Comparison of ENCODE assay signal across 9 cellular contexts in the genomic region with DNA sequence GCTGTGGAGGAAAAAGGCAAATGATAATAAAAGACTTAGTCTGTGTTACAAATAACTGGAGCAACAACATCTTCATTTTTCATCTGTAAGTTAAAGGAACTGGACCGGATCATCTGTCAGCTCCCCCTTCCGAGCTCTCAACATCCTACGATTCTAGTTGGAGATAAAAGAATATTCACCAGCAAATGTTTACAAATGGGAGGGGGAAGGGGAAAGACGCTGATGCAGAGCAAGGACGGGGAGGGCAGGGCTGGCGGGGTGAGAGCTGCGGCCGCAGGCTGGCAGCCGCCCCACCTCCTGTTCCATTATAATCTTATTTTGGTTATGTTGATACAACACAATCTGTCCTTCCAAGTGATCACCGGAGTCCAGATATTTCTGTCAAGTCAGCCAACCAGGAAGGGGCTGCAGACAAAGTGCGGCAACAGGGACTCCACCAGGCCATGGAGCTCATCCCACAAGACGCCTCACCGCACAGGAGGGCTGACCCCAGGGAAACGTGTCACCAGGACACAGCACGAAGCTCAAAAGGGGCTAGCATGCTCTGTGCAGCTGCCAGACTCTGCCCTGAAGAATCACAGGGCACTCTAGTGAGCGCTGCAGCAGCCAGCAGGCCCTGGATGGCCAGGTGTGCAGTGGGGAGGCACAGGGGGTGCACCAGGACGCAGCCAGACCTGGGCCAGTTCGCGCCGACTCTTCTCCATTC. TPM values are rescaled to one million over a fixed set of nuclear protein-coding genes. Genes with fewer than 3 reads are reported as not detected.
DNase-seq lines count a peak whose midpoint lies in the region; ATAC-seq and TF ChIP-seq lines count a peak whose summit lies in the region.
"Had no signal": no experiment of that assay in that cellular context is flagged by ENCODE, and none has a peak within 500 bp of the region (broad histone marks: within the 10 kb centered on the region; RNA-seq: fewer than 3 reads in every experiment).

No MANE protein-coding gene starts in this region.

- H3K4me3 ChIP-seq in coronary artery = peak overlapping the region; percentile 19
- H3K4me3 ChIP-seq in mesenchymal stem cell (ENCODE audit: insufficient read depth in 1 of 2, low read depth in 1 of 2, low read length in 2 of 2) = no peak overlapping the region
- H3K4me3 ChIP-seq in urinary bladder (ENCODE audit: low read depth, low read length) = no peak overlapping the region

- TF ChIP-seq CTCF in coronary artery (IDR thresholded peaks at IDR 0.05) = no peak

- no peak overlapping the region for H2AK5ac ChIP-seq in mesenchymal stem cell (ENCODE audit: low read length, severe bottlenecking)

- H3K79me1 ChIP-seq in mesenchymal stem cell (replicated peaks; ENCODE audit: low read length, poor library complexity, severe bottlenecking) = peaks cover 62% of the 10 kb centered on the region

- peak overlapping the region in 1 of 2 experiments; percentile 79 for H3K18ac ChIP-seq in mesenchymal stem cell (ENCODE audit: low read depth in 1 of 2, low read length in 2 of 2)

- no peak overlapping the region for H2BK120ac ChIP-seq in mesenchymal stem cell (ENCODE audit: low read depth, low read length)

- H3K36me3 ChIP-seq in mesenchymal stem cell (ENCODE audit: control insufficient read depth in 1 of 2, insufficient read depth in 2 of 2, low read depth in 1 of 2, low read length in 2 of 2) (peaks cover 51 to 62% of the 10 kb centered on the region in 2 experiments), urinary bladder (ENCODE audit: insufficient read depth) (peaks cover 4% of the 10 kb centered on the region)

- H3K36me3 Mint-ChIP-seq in activated T-cell treated with anti-CD3 and anti-CD28 coated beads, Interleukin-2, amount 50 U/mL, for 24 hours (ENCODE audit: low read depth) = peaks cover 80% of the 10 kb centered on the region
- peaks cover 24% of the 10 kb centered on the region for H3K36me3 Mint-ChIP-seq in activated T-cell treated with anti-CD3 and anti-CD28 coated beads, Interleukin-2, amount 50 U/mL, for 4 hours (ENCODE audit: insufficient read depth)

- no peaks in the 10 kb centered on the region for H3K9me3 ChIP-seq in mesenchymal stem cell (ENCODE audit: control insufficient read depth, low read length)

- no peak overlapping the region for H3K4me3 Mint-ChIP-seq in activated T-cell treated with anti-CD3 and anti-CD28 coated beads, Interleukin-2, amount 50 U/mL, for 24 hours
- no peak overlapping the region for H3K4me3 Mint-ChIP-seq in activated T-cell treated with anti-CD3 and anti-CD28 coated beads, Interleukin-2, amount 50 U/mL, for 4 hours
- H3K4me3 Mint-ChIP-seq: CD4-positive, alpha-beta T cell had no signal

- peaks cover 55% of the 10 kb centered on the region for H3K4me1 Mint-ChIP-seq in activated T-cell treated with anti-CD3 and anti-CD28 coated beads, Interleukin-2, amount 50 U/mL, for 24 hours (ENCODE audit: low read depth)
- peaks cover 30% of the 10 kb centered on the region for H3K4me1 Mint-ChIP-seq in activated T-cell treated with anti-CD3 and anti-CD28 coated beads, Interleukin-2, amount 50 U/mL, for 4 hours (ENCODE audit: low read depth)

- H3K27ac ChIP-seq in coronary artery (peak overlapping the region; percentile 17 to 31), mesenchymal stem cell (ENCODE audit: low read length, poor library complexity, severe bottlenecking) (no peak overlapping the region), urinary bladder (ENCODE audit: low read depth) (peak overlapping the region; percentile 14)

- no peaks in the 10 kb centered on the region for H3K27me3 Mint-ChIP-seq in activated T-cell treated with anti-CD3 and anti-CD28 coated beads, Interleukin-2, amount 50 U/mL, for 24 hours
- no peaks in the 10 kb centered on the region for H3K27me3 Mint-ChIP-seq in activated T-cell treated with anti-CD3 and anti-CD28 coated beads, Interleukin-2, amount 50 U/mL, for 4 hours (ENCODE audit: low read depth)
- H3K27me3 Mint-ChIP-seq: CD4-positive, alpha-beta T cell had no signal

- peak overlapping the region in 1 of 2 experiments; percentile 69 for H3K4ac ChIP-seq in mesenchymal stem cell (ENCODE audit: low read depth in 1 of 2, low read length in 2 of 2)

- peak overlapping the region in 1 of 2 experiments; percentile 57 for H3K23ac ChIP-seq in mesenchymal stem cell (ENCODE audit: low read length in 2 of 2)

- H2BK15ac ChIP-seq in mesenchymal stem cell (ENCODE audit: low read depth, poor library complexity, severe bottlenecking) = no peak overlapping the region

- ATAC-seq in activated T-cell treated with anti-CD3 and anti-CD28 coated beads, Interleukin-2, amount 50 U/mL, for 4 hours = no peak
- no peak for ATAC-seq in GM21786 (IDR thresholded peaks at IDR 0.05; ENCODE audit: unreplicated experiment)

- peak overlapping the region; percentile 27 for H4K8ac ChIP-seq in mesenchymal stem cell (ENCODE audit: low read length)

- H2AFZ ChIP-seq in mesenchymal stem cell (ENCODE audit: low read depth, low read length) = no peak overlapping the region

- no peak overlapping the region for H3K9ac ChIP-seq in mesenchymal stem cell (ENCODE audit: low read length)

- DNase-seq in activated T-cell treated with anti-CD3 and anti-CD28 coated beads, Interleukin-2, amount 50 U/mL, for 24 hours = no peak
- DNase-seq in activated T-cell treated with anti-CD3 and anti-CD28 coated beads, Interleukin-2, amount 50 U/mL, for 4 hours = no peak
- DNase-seq in coronary artery (ENCODE audit: low spot score) (no peak), mesenchymal stem cell (peak; percentile 65), NCI-H446 treated with DMSO at 0.1 percent for 48 hours (lab: John Stamatoyannopoulos, UW) (no peak)
- no peak for DNase-seq in central memory CD4-positive, alpha-beta T cell
- DNase-seq: CD4-positive, alpha-beta T cell had no signal

- H2BK12ac ChIP-seq in mesenchymal stem cell (ENCODE audit: low read length in 2 of 2) = peak overlapping the region; percentile 32 to 51

- no peak overlapping the region for H2BK5ac ChIP-seq in mesenchymal stem cell (ENCODE audit: low read depth, low read length, poor library complexity, severe bottlenecking)

- peak overlapping the region; percentile 93 for H4K91ac ChIP-seq in mesenchymal stem cell (ENCODE audit: low read length)

- peak overlapping the region; percentile 72 for H3K27ac Mint-ChIP-seq in activated T-cell treated with anti-CD3 and anti-CD28 coated beads, Interleukin-2, amount 50 U/mL, for 24 hours

- H3K27me3 ChIP-seq in mesenchymal stem cell (ENCODE audit: control insufficient read depth in 1 of 2, insufficient read depth in 1 of 2, low read length in 2 of 2) = no peaks in the 10 kb centered on the region

- WGBS in mesenchymal stem cell = 71% methylated on average over 14 of the region's 20 CpGs
- 23% methylated on average over 20 of the region's 20 CpGs for WGBS in urinary bladder

- H3K4me2 ChIP-seq in mesenchymal stem cell (ENCODE audit: low read length, poor library complexity, severe bottlenecking) = no peak overlapping the region

- peak overlapping the region in 1 of 2 experiments; percentile 66 for H3K14ac ChIP-seq in mesenchymal stem cell (ENCODE audit: low read length in 2 of 2)

- peaks cover 16% of the 10 kb centered on the region for H3K4me1 ChIP-seq in mesenchymal stem cell (ENCODE audit: control insufficient read depth, insufficient read depth, low read depth, low read length)
- no peaks in the 10 kb centered on the region for H3K4me1 ChIP-seq in urinary bladder (ENCODE audit: insufficient read depth)

- no peaks in the 10 kb centered on the region for H3K9me3 Mint-ChIP-seq in activated T-cell treated with anti-CD3 and anti-CD28 coated beads, Interleukin-2, amount 50 U/mL, for 24 hours
- no peaks in the 10 kb centered on the region for H3K9me3 Mint-ChIP-seq in activated T-cell treated with anti-CD3 and anti-CD28 coated beads, Interleukin-2, amount 50 U/mL, for 4 hours
- H3K9me3 Mint-ChIP-seq: CD4-positive, alpha-beta T cell had no signal

RNA-seq across cellular contexts. Expression of a gene that starts 19.7 kb away (rescaled TPM):
- total RNA-seq in activated T-cell treated with anti-CD3 and anti-CD28 coated beads, Interleukin-2, amount 50 U/mL, for 4 hours = 10 to 100 TPM; 53.0 to 58.1 (median 55.5) TPM
- 14.6 TPM for polyA plus RNA-seq in mesenchymal stem cell (2013, experiment 1 of 2)
- polyA plus RNA-seq in mesenchymal stem cell (2013, experiment 2 of 2) = 15.2 TPM
- total RNA-seq in urinary bladder = 15.0 TPM
- 65.2 TPM for polyA plus RNA-seq in urinary bladder

RNA-seq across cellular contexts. Expression of a gene that starts 28.2 kb away (rescaled TPM):
- total RNA-seq in activated T-cell treated with anti-CD3 and anti-CD28 coated beads, Interleukin-2, amount 50 U/mL, for 4 hours = 10 to 100 TPM; 31.5 to 43.2 (median 31.6) TPM
- 102 TPM for polyA plus RNA-seq in mesenchymal stem cell (2013, experiment 1 of 2)
- 105 TPM for polyA plus RNA-seq in mesenchymal stem cell (2013, experiment 2 of 2)
- total RNA-seq in urinary bladder = 27.3 TPM
- 68.9 TPM for polyA plus RNA-seq in urinary bladder

RNA-seq across cellular contexts. Expression of a gene that starts 46.7 kb away (rescaled TPM):
- 1 to 10 TPM; 3.5 to 5.7 (median 4.1) TPM for total RNA-seq in activated T-cell treated with anti-CD3 and anti-CD28 coated beads, Interleukin-2, amount 50 U/mL, for 4 hours
- 3.7 TPM for polyA plus RNA-seq in mesenchymal stem cell (2013, experiment 1 of 2)
- polyA plus RNA-seq in mesenchymal stem cell (2013, experiment 2 of 2) = 3.9 TPM
- total RNA-seq in urinary bladder = 1.5 TPM
- 2.8 TPM for polyA plus RNA-seq in urinary bladder
